Comparison of ENCODE assay signal across 16 cellular contexts in the genomic region with DNA sequence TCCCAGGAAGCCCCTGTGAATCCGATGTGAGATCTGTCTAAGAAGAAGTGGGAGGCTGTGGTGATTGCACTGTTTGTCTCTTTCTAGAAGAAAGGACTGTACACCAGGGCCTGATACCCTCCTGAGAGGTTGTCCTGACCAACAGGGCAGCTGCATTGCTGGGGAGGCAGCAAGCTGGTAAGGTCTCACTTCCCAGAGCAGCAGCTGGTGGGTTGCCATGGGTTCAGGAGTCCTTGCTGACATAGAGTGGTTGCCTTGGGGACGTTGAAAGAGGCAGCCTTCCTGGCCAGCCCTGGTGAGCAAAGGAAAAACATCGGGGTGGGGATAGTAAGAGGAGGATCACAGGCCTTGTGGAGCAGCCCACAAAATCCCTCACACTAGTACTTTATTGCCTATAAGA.
A peak's percentile ranks its signal among the peaks of the same experiment; 100 is the strongest.
DNase-seq lines count a peak whose midpoint lies in the region; ATAC-seq and TF ChIP-seq lines count a peak whose summit lies in the region.
"Had no signal": no experiment of that assay in that cellular context is flagged by ENCODE, and none has a peak within 500 bp of the region (broad histone marks: within the 10 kb centered on the region; RNA-seq: fewer than 3 reads in every experiment).

No MANE protein-coding gene starts in this region.

- no peak overlapping the region for H3K4me3 ChIP-seq in upper lobe of left lung
- no peak overlapping the region for H3K4me3 ChIP-seq in mucosa of descending colon

- TF ChIP-seq EP300 in upper lobe of left lung (IDR thresholded peaks at IDR 0.05) = no peak

- intact Hi-C loops in left cardiac atrium (cut with DNase I) (no loop called here), mucosa of descending colon (cut with DNase I, micrococcal nuclease) (no loop called here)

- TF ChIP-seq POLR2A in upper lobe of left lung (IDR thresholded peaks at IDR 0.05) = no peak

- TF ChIP-seq CTCF in upper lobe of left lung (IDR thresholded peaks at IDR 0.05) = no peak
- no peak for TF ChIP-seq CTCF in mucosa of descending colon (IDR thresholded peaks at IDR 0.05)

- H3K27ac ChIP-seq in layer of hippocampus (ENCODE audit: low read depth, low read length) (peak overlapping the region; percentile 35), upper lobe of left lung (no peak overlapping the region)

- no peak for ATAC-seq in left cardiac atrium
- ATAC-seq in upper lobe of left lung (ENCODE audit: low FRiP score in 2 of 2) = no peak
- no peak for ATAC-seq in mucosa of descending colon
- ATAC-seq: activated CD8-positive, alpha-beta memory T cell treated with anti-CD3 and anti-CD28 coated beads, Interleukin-2, amount 10 ng/mL, durations not matched to agents 7 days and 5 days; esophagus mucosa; HCT116 had no signal

- no peaks in the 10 kb centered on the region for H3K9me3 ChIP-seq in upper lobe of left lung
- H3K9me3 ChIP-seq in mucosa of descending colon = no peaks in the 10 kb centered on the region

- peak; percentile 83 for DNase-seq in COR-L47 (lab: John Stamatoyannopoulos, UW)
- DNase-seq in NCI-H146 treated with DMSO at 0.1 percent for 48 hours (lab: John Stamatoyannopoulos, UW; ENCODE audit: unreplicated experiment) = peak; percentile 81
- peak; percentile 65 for DNase-seq in NCI-H69 (lab: John Stamatoyannopoulos, UW)
- DNase-seq in left cardiac atrium = no peak
- no peak for DNase-seq in mucosa of gallbladder (ENCODE audit: low spot score)
- no peak for DNase-seq in upper lobe of left lung
- DNase-seq in mucosa of descending colon = no peak
- DNase-seq: activated CD4-positive, CD25-positive, alpha-beta regulatory T cell treated with anti-CD3 and anti-CD28 coated beads, Interleukin-2, amount 50 U/mL, for 72 hours; activated CD8-positive, alpha-beta memory T cell treated with anti-CD3 and anti-CD28 coated beads, Interleukin-2, amount 10 ng/mL, durations not matched to agents 7 days and 5 days; activated naive CD4-positive, alpha-beta T cell treated with Interleukin-2 at 50 U/mL for 16 hours; CD8-positive, alpha-beta memory T cell; small intestine; trophoblast cell had no signal

- H3K27me3 ChIP-seq in layer of hippocampus (ENCODE audit: control insufficient read depth, insufficient read depth, low read length) (no peaks in the 10 kb centered on the region), upper lobe of left lung (no peaks in the 10 kb centered on the region)

- H3K36me3 ChIP-seq in upper lobe of left lung = no peaks in the 10 kb centered on the region
- H3K36me3 ChIP-seq in mucosa of descending colon (ENCODE audit: low read depth) = no peaks in the 10 kb centered on the region

- 61 to 65% methylated on average over 3 of the region's 3 CpGs for WGBS in upper lobe of left lung, 2 donors

- H3K4me1 ChIP-seq in upper lobe of left lung (no peaks in the 10 kb centered on the region), mucosa of descending colon (ENCODE audit: low read depth) (no peaks in the 10 kb centered on the region)

Comparison
In these comparisons a context has a peak if more than half of its experiments do, and no peak if none do; other contexts are left out.
1. DNase-seq: peak in COR-L47 (single experiment), NCI-H146 treated with DMSO at 0.1 percent for 48 hours (single experiment) and NCI-H69 (single experiment); none in left cardiac atrium (single experiment), mucosa of gallbladder (single experiment), upper lobe of left lung (0 of 2) and mucosa of descending colon (0 of 3).